23 cellular contexts compared by ENCODE assay signal in the genomic region with DNA sequence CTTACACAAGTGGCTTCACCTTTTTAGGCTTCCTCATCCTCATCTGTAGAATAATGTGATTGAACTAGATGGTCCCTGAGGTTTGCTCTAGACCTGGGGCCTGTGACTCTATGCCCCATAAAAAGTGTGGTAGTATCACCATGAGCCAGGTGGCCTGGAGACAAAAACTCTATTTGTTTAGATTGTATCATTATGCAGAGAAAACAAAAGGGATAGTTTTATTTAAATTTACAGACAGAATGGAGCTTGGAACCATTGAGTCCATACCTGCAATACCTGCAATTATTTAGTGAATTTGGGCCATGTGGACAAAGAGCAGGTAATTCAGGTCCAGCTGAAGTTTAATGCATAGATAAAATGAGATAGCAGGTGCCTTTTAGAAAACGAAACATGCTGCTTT.
"Had no signal": no experiment of that assay in that cellular context is flagged by ENCODE, and none has a peak within 500 bp of the region (broad histone marks: within the 10 kb centered on the region; RNA-seq: fewer than 3 reads in every experiment).

No MANE protein-coding gene starts in this region.

- DNase-seq: colonic mucosa; cortex of kidney; effector CD8-positive, alpha-beta T cell; effector memory CD8-positive, alpha-beta T cell; endodermal cell; erythroblast; esophagus squamous epithelium; foreskin keratinocyte; heart left ventricle; hypothalamus; immature natural killer cell; islet precursor cell; left cardiac atrium; left lung; left ventricle myocardium superior; lower lobe of right lung; mesenchymal stem cell; mucosa of descending colon; naive B cell had no signal

- H3K9me3 ChIP-seq: colonic mucosa, esophagus squamous epithelium, gastroesophageal sphincter, heart left ventricle, left lung, lower lobe of right lung, mucosa of descending colon had no signal

- H3K27ac ChIP-seq: colonic mucosa, epithelial cell of prostate, esophagus squamous epithelium, foreskin keratinocyte, gastroesophageal sphincter, heart left ventricle, hepatocyte, left lung, lower lobe of right lung had no signal

- ATAC-seq: effector memory CD8-positive, alpha-beta T cell; esophagus mucosa; foreskin keratinocyte; gastroesophageal sphincter; heart left ventricle; left cardiac atrium; left lung; left ventricle myocardium superior; lower lobe of right lung; mucosa of descending colon had no signal

- H3K36me3 ChIP-seq: colonic mucosa, esophagus squamous epithelium, gastroesophageal sphincter, heart left ventricle, left lung, lower lobe of right lung had no signal
